ENCODE assay signal across 14 cellular contexts in genomic region chr4:131426023-131426758, GRCh38.
DNase-seq lines count a peak whose midpoint lies in the region; ATAC-seq and TF ChIP-seq lines count a peak whose summit lies in the region.
"Had no signal": no experiment of that assay in that cellular context is flagged by ENCODE, and none has a peak within 500 bp of the region (broad histone marks: within the 10 kb centered on the region; RNA-seq: fewer than 3 reads in every experiment).

No MANE protein-coding gene starts in this region.

- H3K27me3 ChIP-seq in tibial artery (no peaks in the 10 kb centered on the region), esophagus squamous epithelium (no peaks in the 10 kb centered on the region)
- H3K27me3 ChIP-seq: testis had no signal

- TF ChIP-seq CTCF in tibial artery (IDR thresholded peaks at IDR 0.05) (no peak), esophagus squamous epithelium (IDR thresholded peaks at IDR 0.05) (no peak)

- H3K27ac ChIP-seq in tibial artery (no peak overlapping the region), esophagus squamous epithelium (no peak overlapping the region)
- H3K27ac ChIP-seq: testis had no signal

- no peak for DNase-seq in activated naive CD8-positive, alpha-beta T cell treated with anti-CD3 and anti-CD28 coated beads, Interleukin-2, amount 50 U/mL, for 24 hours
- no peak for DNase-seq in activated naive CD8-positive, alpha-beta T cell treated with anti-CD3 and anti-CD28 coated beads for 36 hours
- DNase-seq in MV-4-11 (lab: John Stamatoyannopoulos, UW): peak; percentile 96
- no peak for DNase-seq in tibial artery
- DNase-seq in HT-29 (ENCODE audit: low spot score): no peak
- no peak for DNase-seq in NCI-H2196 (lab: John Stamatoyannopoulos, UW; ENCODE audit: unreplicated experiment)
- no peak for DNase-seq in esophagus squamous epithelium (lab: John Stamatoyannopoulos, UW)
- DNase-seq: activated CD4-positive, CD25-positive, alpha-beta regulatory T cell treated with anti-CD3 and anti-CD28 coated beads, Interleukin-2, amount 50 U/mL, for 72 hours; activated T-cell treated with anti-CD3 and anti-CD28 coated beads, Interleukin-2, amount 50 U/mL, for 1 hour; NCI-H1694 treated with DMSO at 0.1 percent for 48 hours; testis had no signal

- H3K4me1 Mint-ChIP-seq in activated naive CD8-positive, alpha-beta T cell treated with anti-CD3 and anti-CD28 coated beads, Interleukin-2, amount 50 U/mL, for 24 hours: peaks cover 2% of the 10 kb centered on the region
- peaks cover 1% of the 10 kb centered on the region for H3K4me1 Mint-ChIP-seq in activated naive CD8-positive, alpha-beta T cell treated with anti-CD3 and anti-CD28 coated beads for 36 hours

- H3K27ac Mint-ChIP-seq in activated naive CD8-positive, alpha-beta T cell treated with anti-CD3 and anti-CD28 coated beads, Interleukin-2, amount 50 U/mL, for 24 hours: no peak overlapping the region
- H3K27ac Mint-ChIP-seq in activated naive CD8-positive, alpha-beta T cell treated with anti-CD3 and anti-CD28 coated beads for 36 hours: no peak overlapping the region
- H3K27ac Mint-ChIP-seq: IgD-negative memory B cell had no signal

- 82 to 90% methylated on average over 3 of the region's 3 CpGs for WGBS in esophagus squamous epithelium, 2 donors

- TF ChIP-seq POLR2A in esophagus squamous epithelium (IDR thresholded peaks at IDR 0.05): no peak

- no peaks in the 10 kb centered on the region for H3K27me3 Mint-ChIP-seq in activated naive CD8-positive, alpha-beta T cell treated with anti-CD3 and anti-CD28 coated beads, Interleukin-2, amount 50 U/mL, for 24 hours
- no peaks in the 10 kb centered on the region for H3K27me3 Mint-ChIP-seq in activated naive CD8-positive, alpha-beta T cell treated with anti-CD3 and anti-CD28 coated beads for 36 hours
- H3K27me3 Mint-ChIP-seq: IgD-negative memory B cell had no signal

- H3K36me3 Mint-ChIP-seq in activated naive CD8-positive, alpha-beta T cell treated with anti-CD3 and anti-CD28 coated beads, Interleukin-2, amount 50 U/mL, for 24 hours (ENCODE audit: low read depth): no peaks in the 10 kb centered on the region
- no peaks in the 10 kb centered on the region for H3K36me3 Mint-ChIP-seq in activated naive CD8-positive, alpha-beta T cell treated with anti-CD3 and anti-CD28 coated beads for 36 hours
- H3K36me3 Mint-ChIP-seq: IgD-negative memory B cell had no signal

- H3K9me3 Mint-ChIP-seq in activated naive CD8-positive, alpha-beta T cell treated with anti-CD3 and anti-CD28 coated beads, Interleukin-2, amount 50 U/mL, for 24 hours: peaks cover 25% of the 10 kb centered on the region
- H3K9me3 Mint-ChIP-seq in activated naive CD8-positive, alpha-beta T cell treated with anti-CD3 and anti-CD28 coated beads for 36 hours: peaks cover 11% of the 10 kb centered on the region

- H3K4me1 ChIP-seq in tibial artery: no peaks in the 10 kb centered on the region
- H3K4me1 ChIP-seq in esophagus squamous epithelium: no peaks in the 10 kb centered on the region
- H3K4me1 ChIP-seq: testis had no signal

- H3K4me3 ChIP-seq in tibial artery (no peak overlapping the region), esophagus squamous epithelium (no peak overlapping the region)
- H3K4me3 ChIP-seq: testis had no signal

- H3K9me3 ChIP-seq in tibial artery: no peaks in the 10 kb centered on the region
- no peaks in the 10 kb centered on the region for H3K9me3 ChIP-seq in esophagus squamous epithelium
- H3K9me3 ChIP-seq: testis had no signal

- H3K36me3 ChIP-seq in tibial artery (no peaks in the 10 kb centered on the region), esophagus squamous epithelium (no peaks in the 10 kb centered on the region)

- intact Hi-C loops in tibial artery (cut with DNase I; ENCODE audit: low total_unique reads) (no loop called here), esophagus squamous epithelium (cut with DNase I) (no loop called here)

- peak; percentile 49 for ATAC-seq in activated naive CD8-positive, alpha-beta T cell treated with anti-CD3 and anti-CD28 coated beads, Interleukin-2, amount 50 U/mL, for 24 hours
- ATAC-seq in HG02885 (IDR thresholded peaks at IDR 0.05; ENCODE audit: poor library complexity, unreplicated experiment): peak; percentile 87
- ATAC-seq: SK-N-SH treated with all-trans-retinoic acid at 6 μM for 48 hours had no signal

- no peak overlapping the region for H3K4me3 Mint-ChIP-seq in activated naive CD8-positive, alpha-beta T cell treated with anti-CD3 and anti-CD28 coated beads, Interleukin-2, amount 50 U/mL, for 24 hours
- no peak overlapping the region for H3K4me3 Mint-ChIP-seq in activated naive CD8-positive, alpha-beta T cell treated with anti-CD3 and anti-CD28 coated beads for 36 hours
- H3K4me3 Mint-ChIP-seq: IgD-negative memory B cell had no signal
